20 cellular contexts compared by ENCODE assay signal in the genomic region with DNA sequence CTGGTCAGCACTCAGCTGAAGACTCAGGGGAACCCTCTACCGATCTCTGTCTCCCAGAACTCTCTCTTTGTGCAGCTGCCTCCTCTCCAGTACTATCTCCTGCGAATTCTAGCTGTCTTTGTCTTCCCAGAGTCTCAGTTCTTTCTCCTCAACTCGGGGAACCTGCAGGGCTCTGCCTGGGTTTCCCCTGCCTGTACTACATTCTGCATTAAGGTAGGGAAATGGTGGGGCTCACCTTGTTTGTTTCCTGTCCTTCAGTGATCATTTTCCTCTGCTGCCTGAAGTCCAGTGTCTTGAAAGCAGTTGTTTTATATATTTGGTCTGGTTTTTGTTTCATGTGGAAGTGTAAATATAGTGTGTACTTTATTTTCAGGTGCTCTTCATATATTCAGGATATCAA. TPM values are rescaled to one million over a fixed set of nuclear protein-coding genes. Genes with fewer than 3 reads are reported as not detected.
"Had no signal": no experiment of that assay in that cellular context is flagged by ENCODE, and none has a peak within 500 bp of the region (broad histone marks: within the 10 kb centered on the region; RNA-seq: fewer than 3 reads in every experiment).

No MANE protein-coding gene starts in this region.

- DNase-seq: activated CD4-positive, alpha-beta T cell treated with anti-CD3 and anti-CD28 coated beads for 1 hour; activated CD4-positive, alpha-beta T cell treated with anti-CD3 and anti-CD28 coated beads, Interleukin-2, amount 50 U/mL, for 48 hours; activated gamma-delta T cell; adrenal gland; cerebellar nuclear complex; cortex of kidney; head of caudate nucleus; lower lobe of right lung; naive thymus-derived CD8-positive, alpha-beta T cell; spleen; stimulated activated CD4-positive, alpha-beta T cell treated with anti-CD3 and anti-CD28 coated beads, Interleukin-4, amount 100 ng/mL, for 4 hours; upper lobe of left lung; WERI-Rb-1 had no signal

- H3K36me3 ChIP-seq: adrenal gland, breast epithelium, lower lobe of right lung, spleen, thoracic aorta, upper lobe of left lung had no signal

- ATAC-seq: activated naive CD4-positive, alpha-beta T cell treated with anti-CD3 and anti-CD28 coated beads, Interleukin-2, amount 50 U/mL, for 72 hours; lower lobe of right lung; naive thymus-derived CD8-positive, alpha-beta T cell; stimulated activated memory B cell treated with anti-CD40 and anti-IgM and Interleukin-4, amounts not matched to agents 10 μg/mL and 1 μg/mL and 100 μg/mL, for 72 hours had no signal

- H3K4me3 ChIP-seq: adrenal gland, breast epithelium, lower lobe of right lung, spleen, thoracic aorta, upper lobe of left lung had no signal

- H3K4me1 ChIP-seq: adrenal gland, breast epithelium, lower lobe of right lung, spleen, upper lobe of left lung had no signal

- H3K27ac ChIP-seq: adrenal gland, breast epithelium, lower lobe of right lung, spleen, thoracic aorta, upper lobe of left lung, WERI-Rb-1 had no signal

- H3K27me3 ChIP-seq: adrenal gland, breast epithelium, upper lobe of left lung had no signal

- FAIRE-seq: astrocyte, keratinocyte had no signal

- H3K9me3 ChIP-seq: adrenal gland, breast epithelium, lower lobe of right lung, thoracic aorta, upper lobe of left lung had no signal

RNA-seq across cellular contexts. Expression of gene IGFBPL1, which starts 43.1 kb away (rescaled TPM):
- total RNA-seq: activated naive CD4-positive, alpha-beta T cell treated with anti-CD3 and anti-CD28 coated beads, Interleukin-2, amount 50 U/mL, for 72 hours; breast epithelium; mesenteric fat pad; naive thymus-derived CD8-positive, alpha-beta T cell; spleen had no signal
- polyA plus RNA-seq: keratinocyte; naive thymus-derived CD8-positive, alpha-beta T cell; spleen had no signal
